ENCODE assay signal across 23 cellular contexts in genomic region chr17:49554694-49555494, GRCh38. TPM values are rescaled to one million over a fixed set of nuclear protein-coding genes. Genes with fewer than 3 reads are reported as not detected.
DNase-seq lines count a peak whose midpoint lies in the region; ATAC-seq and TF ChIP-seq lines count a peak whose summit lies in the region.
"Had no signal": no experiment of that assay in that cellular context is flagged by ENCODE, and none has a peak within 500 bp of the region (broad histone marks: within the 10 kb centered on the region; RNA-seq: fewer than 3 reads in every experiment).

No MANE protein-coding gene starts in this region.

- H3K9me3 Mint-ChIP-seq in stimulated activated naive B cell treated with anti-CD40 and anti-IgM and Interleukin-4, amounts not matched to agents 10 μg/mL and 1 μg/mL and 100 μg/mL, for 72 hours, result no peaks in the 10 kb centered on the region
- H3K9me3 Mint-ChIP-seq: CD4-positive, alpha-beta memory T cell; effector memory CD8-positive, alpha-beta T cell; HFFc6; T-helper 1 cell treated with Interleukin-12 subunit alpha and Interleukin-12 subunit beta and Interleukin-4 antibody, amounts not matched to agents 30 μg/mL and 1 μg/mL, for 36 hours had no signal

- H3K36me3 ChIP-seq in H7 (replicated peaks; ENCODE audit: control insufficient read depth, insufficient read depth, low read length), result no peaks in the 10 kb centered on the region
- no peaks in the 10 kb centered on the region for H3K36me3 ChIP-seq in WERI-Rb-1
- H3K36me3 ChIP-seq: esophagus muscularis mucosa, gastrocnemius medialis, SJCRH30 had no signal

- no peak overlapping the region for H3K4me3 Mint-ChIP-seq in stimulated activated naive B cell treated with anti-CD40 and anti-IgM and Interleukin-4, amounts not matched to agents 10 μg/mL and 1 μg/mL and 100 μg/mL, for 72 hours
- H3K4me3 Mint-ChIP-seq: effector memory CD8-positive, alpha-beta T cell; HFFc6; T-helper 1 cell treated with Interleukin-12 subunit alpha and Interleukin-12 subunit beta and Interleukin-4 antibody, amounts not matched to agents 30 μg/mL and 1 μg/mL, for 36 hours had no signal

- peaks cover 6 to 12% of the 10 kb centered on the region in 2 donors for H3K27me3 Mint-ChIP-seq in stimulated activated naive B cell treated with anti-CD40 and anti-IgM and Interleukin-4, amounts not matched to agents 10 μg/mL and 1 μg/mL and 100 μg/mL, for 72 hours

- ATAC-seq in stimulated activated naive B cell treated with anti-CD40 and anti-IgM and Interleukin-4, amounts not matched to agents 10 μg/mL and 1 μg/mL and 100 μg/mL, for 72 hours (replicated peaks), result no peak
- ATAC-seq: body of pancreas; effector memory CD8-positive, alpha-beta T cell; gastrocnemius medialis; Panc1 had no signal

- peak overlapping the region; percentile 9 for H3K27ac Mint-ChIP-seq in stimulated activated naive B cell treated with anti-CD40 and anti-IgM and Interleukin-4, amounts not matched to agents 10 μg/mL and 1 μg/mL and 100 μg/mL, for 72 hours
- H3K27ac Mint-ChIP-seq: CD4-positive, alpha-beta memory T cell; effector memory CD8-positive, alpha-beta T cell; HFFc6; T-helper 1 cell treated with Interleukin-12 subunit alpha and Interleukin-12 subunit beta and Interleukin-4 antibody, amounts not matched to agents 30 μg/mL and 1 μg/mL, for 36 hours had no signal

- peak; percentile 43 for DNase-seq in D341Med (ENCODE audit: low spot score)
- peak; percentile 32 for DNase-seq in H7
- peak; percentile 54 for DNase-seq in islet precursor cell
- no peak for DNase-seq in stimulated activated naive B cell treated with anti-CD40 and anti-IgM and Interleukin-4, amounts not matched to agents 10 μg/mL and 1 μg/mL and 100 μg/mL, for 72 hours
- DNase-seq in WERI-Rb-1, result no peak
- no peak for DNase-seq in stimulated activated CD4-positive, alpha-beta T cell treated with anti-CD3 and anti-CD28 coated beads, Interleukin-2, amount 100 ng/mL, for 48 hours
- DNase-seq in NCI-H69 (lab: John Stamatoyannopoulos, UW), result no peak
- DNase-seq: activated CD4-positive, alpha-beta T cell treated with anti-CD3 and anti-CD28 coated beads, Interleukin-2, amount 50 U/mL, for 1 hour; body of pancreas; CD4-positive, alpha-beta memory T cell; effector memory CD8-positive, alpha-beta T cell; gastrocnemius medialis; HFFc6; hypothalamus; NCI-H1105 treated with DMSO at 0.1 percent for 48 hours; NCI-H2081 treated with DMSO at 0.1 percent for 48 hours; NCI-H510A; SJCRH30; stimulated activated CD4-positive, alpha-beta T cell treated with anti-CD3 and anti-CD28 coated beads, Interleukin-15, amount 100 ng/mL, for 24 hours; stimulated activated CD8-positive, alpha-beta memory T cell treated with anti-CD3 and anti-CD28 coated beads, Interleukin-4, amount 100 ng/mL, for 48 hours had no signal

- TF ChIP-seq CTCF in WERI-Rb-1 (IDR thresholded peaks at IDR 0.05; ENCODE audit: low read depth, low read length), result no peak

- H3K4me3 ChIP-seq in H7 (ENCODE audit: insufficient read depth, low read depth, low read length) (no peak overlapping the region), WERI-Rb-1 (ENCODE audit: low read depth, low read length) (no peak overlapping the region)
- H3K4me3 ChIP-seq: body of pancreas, esophagus muscularis mucosa, gastrocnemius medialis, SJCRH30 had no signal

- H3K4me1 Mint-ChIP-seq in stimulated activated naive B cell treated with anti-CD40 and anti-IgM and Interleukin-4, amounts not matched to agents 10 μg/mL and 1 μg/mL and 100 μg/mL, for 72 hours, result peaks cover 7 to 18% of the 10 kb centered on the region in 2 donors

- no peak overlapping the region for H3K27ac ChIP-seq in WERI-Rb-1
- H3K27ac ChIP-seq: body of pancreas, esophagus muscularis mucosa, gastrocnemius medialis had no signal

- no peaks in the 10 kb centered on the region for H3K9me3 ChIP-seq in WERI-Rb-1 (ENCODE audit: severe bottlenecking)
- H3K9me3 ChIP-seq: body of pancreas, esophagus muscularis mucosa, gastrocnemius medialis, SJCRH30 had no signal

- H3K27me3 ChIP-seq in H7 (ENCODE audit: control insufficient read depth, insufficient read depth, low read length) (no peaks in the 10 kb centered on the region), WERI-Rb-1 (ENCODE audit: insufficient read depth, low read depth, severe bottlenecking) (no peaks in the 10 kb centered on the region)
- H3K27me3 ChIP-seq: body of pancreas, gastrocnemius medialis, SJCRH30 had no signal

- no peaks in the 10 kb centered on the region for H3K36me3 Mint-ChIP-seq in stimulated activated naive B cell treated with anti-CD40 and anti-IgM and Interleukin-4, amounts not matched to agents 10 μg/mL and 1 μg/mL and 100 μg/mL, for 72 hours
- H3K36me3 Mint-ChIP-seq: CD4-positive, alpha-beta memory T cell had no signal

RNA-seq across cellular contexts. Expression of gene NXPH3, which starts 20.8 kb away (rescaled TPM):
- 1.7 and 2.4 TPM in 2 replicates for total RNA-seq in H7 (2014; rRNA removed; shearing (Covaris generic))
- total RNA-seq: CD4-positive, alpha-beta memory T cell had no signal

RNA-seq across cellular contexts. Expression of gene NGFR, which starts 59.8 kb away (rescaled TPM):
- total RNA-seq in H7 (2014; rRNA removed; shearing (Covaris generic)), result 7.9 and 8.7 TPM in 2 replicates

Comparison
In these comparisons a context has a peak if more than half of its experiments do, and no peak if none do; other contexts are left out.
1. DNase-seq: peak in D341Med (single experiment), H7 (single experiment) and islet precursor cell (single experiment); none in stimulated activated naive B cell treated with anti-CD40 and anti-IgM and Interleukin-4, amounts not matched to agents 10 μg/mL and 1 μg/mL and 100 μg/mL, for 72 hours (single experiment), WERI-Rb-1 (single experiment), stimulated activated CD4-positive, alpha-beta T cell treated with anti-CD3 and anti-CD28 coated beads, Interleukin-2, amount 100 ng/mL, for 48 hours (0 of 2) and NCI-H69 (single experiment).